Comparison of ENCODE assay signal across 9 cellular contexts in the genomic region with DNA sequence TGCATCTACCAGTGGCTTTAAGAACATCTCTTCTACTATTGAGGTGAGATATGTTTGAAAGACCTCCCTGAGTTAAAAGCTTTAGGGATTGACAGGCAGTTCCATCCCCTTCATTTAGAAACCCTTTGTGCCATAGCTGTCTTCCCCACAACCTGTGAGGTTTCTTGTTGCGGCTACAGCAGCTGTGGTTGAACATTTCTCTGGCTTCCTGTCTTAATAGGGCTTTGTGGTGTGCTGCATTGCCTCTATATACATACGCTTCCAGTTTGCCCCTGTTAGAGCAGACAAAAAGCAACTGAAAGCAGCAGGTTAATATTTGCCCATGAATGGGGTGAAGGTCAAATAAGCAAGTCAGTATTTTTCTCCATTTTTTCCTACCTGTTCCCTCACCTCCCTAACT.
A peak's percentile ranks its signal among the peaks of the same experiment; 100 is the strongest.
DNase-seq lines count a peak whose midpoint lies in the region; ATAC-seq, FAIRE-seq and TF ChIP-seq lines count a peak whose summit lies in the region.
"Had no signal": no experiment of that assay in that cellular context is flagged by ENCODE, and none has a peak within 500 bp of the region (broad histone marks: within the 10 kb centered on the region; RNA-seq: fewer than 3 reads in every experiment).

No MANE protein-coding gene starts in this region.

- peak overlapping the region; percentile 49 for H3K4me3 Mint-ChIP-seq in CD4-positive, alpha-beta T cell
- H3K4me3 Mint-ChIP-seq in activated naive CD4-positive, alpha-beta T cell treated with anti-CD3 and anti-CD28 coated beads for 36 hours: peak overlapping the region; percentile 39
- peak overlapping the region; percentile 42 for H3K4me3 Mint-ChIP-seq in stimulated activated naive CD8-positive, alpha-beta T cell treated with anti-CD3 and anti-CD28 coated beads, Interleukin-15, Interleukin-2, amounts not matched to agents 100 ng/mL and 50 ng/mL, for 24 hours

- peaks cover 54% of the 10 kb centered on the region for H3K4me1 Mint-ChIP-seq in CD4-positive, alpha-beta T cell (ENCODE audit: low read depth)
- peaks cover 36% of the 10 kb centered on the region for H3K4me1 Mint-ChIP-seq in activated naive CD4-positive, alpha-beta T cell treated with anti-CD3 and anti-CD28 coated beads for 36 hours (ENCODE audit: low read depth)
- peaks cover 39% of the 10 kb centered on the region for H3K4me1 Mint-ChIP-seq in stimulated activated naive CD8-positive, alpha-beta T cell treated with anti-CD3 and anti-CD28 coated beads, Interleukin-15, Interleukin-2, amounts not matched to agents 100 ng/mL and 50 ng/mL, for 24 hours (ENCODE audit: low read depth)

- POLR2A ChIA-PET in CD4-positive, alpha-beta T cell (lab: Charles Lee): interaction anchor here (0.8 to 2.2 kb wide), 10 partner anchors 10 to 353 kb away, joined by 3 to 12 read pairs (median 4); a partner anchor contains a TSS

- H3K27me3 ChIP-seq in CD4-positive, alpha-beta T cell (ENCODE audit: control insufficient read depth, insufficient read depth, low read length): no peaks in the 10 kb centered on the region

- no peak overlapping the region for H3K27ac ChIP-seq in CD4-positive, alpha-beta T cell (ENCODE audit: low read depth, low read length)
- H3K27ac ChIP-seq: C4-2B had no signal

- peak overlapping the region; percentile 37 for H3K27ac Mint-ChIP-seq in CD4-positive, alpha-beta T cell
- H3K27ac Mint-ChIP-seq in activated naive CD4-positive, alpha-beta T cell treated with anti-CD3 and anti-CD28 coated beads for 36 hours: peak overlapping the region; percentile 36
- H3K27ac Mint-ChIP-seq in stimulated activated naive CD8-positive, alpha-beta T cell treated with anti-CD3 and anti-CD28 coated beads, Interleukin-15, Interleukin-2, amounts not matched to agents 100 ng/mL and 50 ng/mL, for 24 hours: peak overlapping the region; percentile 47

- DNase-seq in CD4-positive, alpha-beta T cell: peak; percentile 5 to 45 (median 24)
- DNase-seq in Kasumi-1 (lab: John Stamatoyannopoulos, UW) (peak; percentile 28 to 37), EL (no peak), HTR-8/SVneo (ENCODE audit: insufficient read length, low spot score) (no peak), anterior cingulate cortex (lab: John Stamatoyannopoulos, UW) (no peak)
- peak; percentile 75 for DNase-seq in activated naive CD4-positive, alpha-beta T cell treated with anti-CD3 and anti-CD28 coated beads for 36 hours

- no peaks in the 10 kb centered on the region for H3K9me3 ChIP-seq in CD4-positive, alpha-beta T cell (ENCODE audit: control insufficient read depth, low read length)

- no peaks in the 10 kb centered on the region for H3K9me3 Mint-ChIP-seq in CD4-positive, alpha-beta T cell
- no peaks in the 10 kb centered on the region for H3K9me3 Mint-ChIP-seq in activated naive CD4-positive, alpha-beta T cell treated with anti-CD3 and anti-CD28 coated beads for 36 hours
- no peaks in the 10 kb centered on the region for H3K9me3 Mint-ChIP-seq in stimulated activated naive CD8-positive, alpha-beta T cell treated with anti-CD3 and anti-CD28 coated beads, Interleukin-15, Interleukin-2, amounts not matched to agents 100 ng/mL and 50 ng/mL, for 24 hours

- intact Hi-C loops in CD4-positive, alpha-beta T cell (cut with DNase I, micrococcal nuclease): loop anchor here in 1 of 2 experiments (5.0 kb wide), 1 partner anchor 64 kb away; no protein-coding TSS in a partner anchor
- intact Hi-C loops in activated naive CD4-positive, alpha-beta T cell treated with anti-CD3 and anti-CD28 coated beads for 36 hours (cut with micrococcal nuclease): loop anchor here (1.0 to 2.0 kb wide), 5 partner anchors 15 to 63 kb away; no protein-coding TSS in a partner anchor

- no peaks in the 10 kb centered on the region for H3K36me3 Mint-ChIP-seq in CD4-positive, alpha-beta T cell (ENCODE audit: low read depth)
- no peaks in the 10 kb centered on the region for H3K36me3 Mint-ChIP-seq in activated naive CD4-positive, alpha-beta T cell treated with anti-CD3 and anti-CD28 coated beads for 36 hours (ENCODE audit: low read depth)
- H3K36me3 Mint-ChIP-seq in stimulated activated naive CD8-positive, alpha-beta T cell treated with anti-CD3 and anti-CD28 coated beads, Interleukin-15, Interleukin-2, amounts not matched to agents 100 ng/mL and 50 ng/mL, for 24 hours (ENCODE audit: low read depth): no peaks in the 10 kb centered on the region

- CTCF ChIA-PET in CD4-positive, alpha-beta T cell (lab: Charles Lee): interaction anchor here (1.1 to 1.2 kb wide), 2 partner anchors 11 to 20 kb away, joined by 3 read pairs; no protein-coding TSS in a partner anchor
- CTCF ChIA-PET in activated naive CD4-positive, alpha-beta T cell treated with anti-CD3 and anti-CD28 coated beads for 36 hours (lab: Charles Lee): interaction anchor here (1.1 to 1.5 kb wide), 4 partner anchors 11 to 251 kb away, joined by 3 to 5 read pairs (median 3); no protein-coding TSS in a partner anchor

- H3K27me3 Mint-ChIP-seq in CD4-positive, alpha-beta T cell: no peaks in the 10 kb centered on the region
- no peaks in the 10 kb centered on the region for H3K27me3 Mint-ChIP-seq in activated naive CD4-positive, alpha-beta T cell treated with anti-CD3 and anti-CD28 coated beads for 36 hours (ENCODE audit: low read depth)
- H3K27me3 Mint-ChIP-seq in stimulated activated naive CD8-positive, alpha-beta T cell treated with anti-CD3 and anti-CD28 coated beads, Interleukin-15, Interleukin-2, amounts not matched to agents 100 ng/mL and 50 ng/mL, for 24 hours: no peaks in the 10 kb centered on the region

- no peak for TF ChIP-seq CTCF in CD4-positive, alpha-beta T cell (IDR thresholded peaks at IDR 0.05)

- FAIRE-seq in HTR-8/SVneo (lab: Jason Lieb, UNC): no peak

- peak; percentile 93 for ATAC-seq in CD4-positive, alpha-beta T cell (ENCODE audit: poor library complexity)
- peak; percentile 100 for ATAC-seq in GM21515 (IDR thresholded peaks at IDR 0.05; ENCODE audit: unreplicated experiment)

Comparison
In these comparisons a context has a peak if more than half of its experiments do, and no peak if none do; other contexts are left out.
1. DNase-seq: peak in CD4-positive, alpha-beta T cell (10 of 10), Kasumi-1 (2 of 2) and activated naive CD4-positive, alpha-beta T cell treated with anti-CD3 and anti-CD28 coated beads for 36 hours (single experiment); none in EL (single experiment), HTR-8/SVneo (single experiment) and anterior cingulate cortex (0 of 58).
2. Peak in every context shown above with its lines, with median percentiles within 50 percentile points of each other: H3K27ac Mint-ChIP-seq and H3K4me3 Mint-ChIP-seq.